Comparison of ENCODE assay signal across 1 cellular context in genomic region chr5:174693697-174694400, GRCh38.
TF ChIP-seq lines count a peak whose summit lies in the region.

No MANE protein-coding gene starts in this region.

TF ChIP-seq in K562, 482 proteins besides CTCF, POLR2A, EP300 and RAD21:
- TF ChIP-seq NFIC (IDR thresholded peaks at IDR 0.05) (0 out of 2 replicates have a peak, but pooled peaks have one; percentile 21), ZKSCAN1 (IDR thresholded peaks at IDR 0.05; ENCODE audit: low read depth, low read length) (no peak), XRCC4 (IDR thresholded peaks at IDR 0.05; ENCODE audit: extremely low read depth, insufficient read depth, insufficient read length) (no peak), ZBTB12 (CRISPR knock-in tag; IDR thresholded peaks at IDR 0.05) (no peak), SREBF2 (CRISPR knock-in tag; IDR thresholded peaks at IDR 0.05) (no peak), PHB2 (IDR thresholded peaks at IDR 0.05; ENCODE audit: low read depth) (no peak)
